8 cellular contexts compared by ENCODE assay signal in genomic region chr3:141192345-141192744, GRCh38. TPM values are rescaled to one million over a fixed set of nuclear protein-coding genes. Genes with fewer than 3 reads are reported as not detected.
DNase-seq lines count a peak whose midpoint lies in the region; ATAC-seq, FAIRE-seq and TF ChIP-seq lines count a peak whose summit lies in the region.

No MANE protein-coding gene starts in this region.

- H3K18ac ChIP-seq in H9 (ENCODE audit: insufficient read length, low read depth, low read length) = no peak overlapping the region

- H3K36me3 ChIP-seq in Peyer's patch = no peaks in the 10 kb centered on the region
- no peaks in the 10 kb centered on the region for H3K36me3 ChIP-seq in neural cell (ENCODE audit: insufficient read depth, low read length)
- H3K36me3 ChIP-seq in stomach = no peaks in the 10 kb centered on the region

- H3K9me3 ChIP-seq in H9 (ENCODE audit: control insufficient read depth, low read depth, low read length) (no peaks in the 10 kb centered on the region), Peyer's patch (no peaks in the 10 kb centered on the region), neural cell (ENCODE audit: low read length) (no peaks in the 10 kb centered on the region), stomach (no peaks in the 10 kb centered on the region)

- H3K36me3 Mint-ChIP-seq in H9 (ENCODE audit: insufficient read depth in 1 of 3, low read depth in 3 of 3) = no peaks in the 10 kb centered on the region
- no peaks in the 10 kb centered on the region for H3K36me3 Mint-ChIP-seq in activated T-cell treated with anti-CD3 and anti-CD28 coated beads, Interleukin-2, amount 50 U/mL, for 4 hours (ENCODE audit: insufficient read depth)

- TF ChIP-seq EP300 in neural cell (conservative IDR thresholded peaks at IDR 0.05; ENCODE audit: poor library complexity, severe bottlenecking) = peak; percentile 31
- TF ChIP-seq EP300 in stomach (IDR thresholded peaks at IDR 0.05) = no peak

- H3K14ac ChIP-seq in H9 (ENCODE audit: insufficient read depth, low read length) = no peak overlapping the region

- no peaks in the 10 kb centered on the region for H3F3A ChIP-seq in neural cell (ENCODE audit: insufficient read depth, low read length, poor library complexity, severe bottlenecking)

- H3K4me3 ChIP-seq in Peyer's patch (no peak overlapping the region), neural cell (ENCODE audit: low read length) (no peak overlapping the region), stomach (no peak overlapping the region)

- no peak overlapping the region for H3K56ac ChIP-seq in H9 (ENCODE audit: insufficient read length, low read depth, low read length)

- no peak overlapping the region for H4K5ac ChIP-seq in H9 (ENCODE audit: insufficient read length, low read depth, low read length)

- ATAC-seq in activated T-cell treated with anti-CD3 and anti-CD28 coated beads, Interleukin-2, amount 50 U/mL, for 4 hours = peak; percentile 100

- intact Hi-C loops in stomach (cut with DNase I; ENCODE audit: low total_unique reads) = loop anchor here (5.0 kb wide), 1 partner anchor 185 kb away; no protein-coding TSS in a partner anchor

- H3K4me1 ChIP-seq in H9 (ENCODE audit: insufficient read depth, low read length) = no peaks in the 10 kb centered on the region
- no peaks in the 10 kb centered on the region for H3K4me1 ChIP-seq in Peyer's patch
- peaks cover 0 to 10% (median 4%) of the 10 kb centered on the region in 4 donors for H3K4me1 ChIP-seq in stomach

- H3K79me1 ChIP-seq in H9 (ENCODE audit: insufficient read depth, low read depth, low read length, poor library complexity, severe bottlenecking) = no peaks in the 10 kb centered on the region

- no peaks in the 10 kb centered on the region for H3K27me3 ChIP-seq in H9 (ENCODE audit: insufficient read depth, low read length)
- H3K27me3 ChIP-seq in Peyer's patch = no peaks in the 10 kb centered on the region
- H3K27me3 ChIP-seq in neural cell (ENCODE audit: insufficient read depth, low read depth, low read length) = no peaks in the 10 kb centered on the region
- H3K27me3 ChIP-seq in stomach = peaks cover 0 to 21% (median 5%) of the 10 kb centered on the region in 3 donors

- H2BK12ac ChIP-seq in H9 (ENCODE audit: insufficient read length, low read depth, low read length) = no peak overlapping the region

- no peak overlapping the region for H2BK15ac ChIP-seq in H9 (ENCODE audit: low read depth, low read length)

- H3K27ac Mint-ChIP-seq in H9 = no peak overlapping the region; a peak in 1 of 7 replicates

- H3K23ac ChIP-seq in H9 (ENCODE audit: insufficient read length, low read depth, low read length) = no peak overlapping the region

- no peak overlapping the region for H3K4ac ChIP-seq in H9 (ENCODE audit: low read depth, low read length)

- no peak overlapping the region for H4K8ac ChIP-seq in H9 (replicated peaks; ENCODE audit: insufficient read length, low read depth, low read length)

- no peak overlapping the region for H2BK120ac ChIP-seq in H9 (ENCODE audit: low read depth, low read length, poor library complexity, severe bottlenecking)

- H3K27ac ChIP-seq in H9 (ENCODE audit: insufficient read length, low read depth, low read length) (no peak overlapping the region), Peyer's patch (no peak overlapping the region), neural cell (ENCODE audit: low read length) (no peak overlapping the region), stomach (no peak overlapping the region)

- H4K91ac ChIP-seq in H9 (ENCODE audit: insufficient read length, low read depth, low read length) = no peak overlapping the region

- 0 out of 4 replicates have a peak, but pooled peaks cover 0 to 2% of the 10 kb centered on the region in 2 experiments for H3K4me1 Mint-ChIP-seq in H9
- H3K4me1 Mint-ChIP-seq in activated T-cell treated with anti-CD3 and anti-CD28 coated beads, Interleukin-2, amount 50 U/mL, for 4 hours (ENCODE audit: low read depth) = peaks cover 7% of the 10 kb centered on the region

- no peak overlapping the region for H2BK5ac ChIP-seq in H9 (ENCODE audit: insufficient read length, low read length)

- H2BK20ac ChIP-seq in H9 (ENCODE audit: low read depth, low read length, poor library complexity, severe bottlenecking) = no peak overlapping the region

- DNase-seq in H9 (peak; percentile 97), LoVo (ENCODE audit: low spot score) (peak; percentile 86), Peyer's patch (peak; percentile 96 to 99 (median 97)), fibroblast of gingiva (ENCODE audit: low read depth) (peak; percentile 90), stomach (peak; percentile 99)
- peak; percentile 98 for DNase-seq in activated T-cell treated with anti-CD3 and anti-CD28 coated beads, Interleukin-2, amount 50 U/mL, for 4 hours

- peaks cover 0 to 2% of the 10 kb centered on the region in 2 experiments; a peak in 1 of 5 replicates for H3K9me3 Mint-ChIP-seq in H9
- H3K9me3 Mint-ChIP-seq in activated T-cell treated with anti-CD3 and anti-CD28 coated beads, Interleukin-2, amount 50 U/mL, for 4 hours = peaks cover 5% of the 10 kb centered on the region

- H3K9me2 ChIP-seq in neural cell (ENCODE audit: insufficient read depth, low read length) = no peaks in the 10 kb centered on the region

- H4K20me1 ChIP-seq in H9 (ENCODE audit: control insufficient read depth, insufficient read depth, insufficient read length) (no peaks in the 10 kb centered on the region), neural cell (ENCODE audit: insufficient read depth) (no peaks in the 10 kb centered on the region)

- peak; percentile 100 for TF ChIP-seq CTCF in H9 (conservative IDR thresholded peaks at IDR 0.05)
- TF ChIP-seq CTCF in Peyer's patch (IDR thresholded peaks at IDR 0.05) = peak; percentile 91 to 99 (median 99)
- peak; percentile 99 for TF ChIP-seq CTCF in neural cell (IDR thresholded peaks at IDR 0.05; ENCODE audit: poor library complexity, severe bottlenecking)
- TF ChIP-seq CTCF in stomach (IDR thresholded peaks at IDR 0.05) = peak in 6 of 7 experiments; percentile 41 to 99 (median 98)

- no peaks in the 10 kb centered on the region for H3K23me2 ChIP-seq in H9 (ENCODE audit: insufficient read length, low read depth, low read length, poor library complexity, severe bottlenecking)

- H2AFZ ChIP-seq in H9 (ENCODE audit: low read length) (no peak overlapping the region), neural cell (ENCODE audit: low read depth, low read length) (no peak overlapping the region)

- no peak overlapping the region for H3K9ac ChIP-seq in H9 (ENCODE audit: extremely low read depth, insufficient read length, low read length)
- no peak overlapping the region for H3K9ac ChIP-seq in neural cell (ENCODE audit: low read length)

- H3K4me2 ChIP-seq in H9 (ENCODE audit: insufficient read depth, insufficient read length, low read length) = no peak overlapping the region
- H3K4me2 ChIP-seq in neural cell (ENCODE audit: low read length) = no peak overlapping the region

- FAIRE-seq in G401.6 (lab: Jason Lieb, UNC) = peak; percentile 95

- peaks cover 9% of the 10 kb centered on the region for H3K27me3 Mint-ChIP-seq in H9 (ENCODE audit: low read depth)
- H3K27me3 Mint-ChIP-seq in activated T-cell treated with anti-CD3 and anti-CD28 coated beads, Interleukin-2, amount 50 U/mL, for 4 hours (ENCODE audit: low read depth) = peaks cover 24% of the 10 kb centered on the region

- WGBS in H9 (ENCODE audit: extremely low coverage, insufficient read length, low lambda C conversion rate) = no CpG with 5 or more reads among the region's 11 CpGs
- WGBS in stomach, 5 donors = 8 to 10% (median 9%) methylated on average over 11 of the region's 11 CpGs

- H3T11ph ChIP-seq in H9 (ENCODE audit: low read length) = no peak overlapping the region

- no peak overlapping the region for H2AK5ac ChIP-seq in H9 (ENCODE audit: insufficient read length, low read length)

- TF ChIP-seq POLR2A in Peyer's patch (IDR thresholded peaks at IDR 0.05) (no peak), stomach (IDR thresholded peaks at IDR 0.05) (no peak)

- no peak overlapping the region for H3K4me3 Mint-ChIP-seq in H9
- H3K4me3 Mint-ChIP-seq in activated T-cell treated with anti-CD3 and anti-CD28 coated beads, Interleukin-2, amount 50 U/mL, for 4 hours = no peak overlapping the region

- H3K79me2 ChIP-seq in H9 (ENCODE audit: insufficient read depth, low read length) (no peaks in the 10 kb centered on the region), neural cell (replicated peaks; ENCODE audit: insufficient read depth, low read length) (no peaks in the 10 kb centered on the region)

- TF ChIP-seq RAD21 in neural cell (conservative IDR thresholded peaks at IDR 0.05) = peak; percentile 99

TF ChIP-seq in neural cell, 6 proteins besides CTCF, POLR2A, EP300 and RAD21 (continues in another document):
- TF ChIP-seq REST (IDR thresholded peaks at IDR 0.05; ENCODE audit: borderline replicate concordance) (no peak), POLR2AphosphoS5 (IDR thresholded peaks at IDR 0.05) (no peak), TAF1 (IDR thresholded peaks at IDR 0.05; ENCODE audit: low read depth) (no peak)

RNA-seq across cellular contexts. Expression of gene PXYLP1, which starts 39.3 kb away (rescaled TPM):
- 17.9 and 19.8 TPM in 2 replicates for total RNA-seq in H9 (2021)
- 10 to 100 TPM in 3 of 4 donors, 1 to 10 TPM in 1; 8.6 to 34.0 (median 19.8) TPM for total RNA-seq in Peyer's patch
- 1 to 10 TPM; 3.4 to 6.8 (median 6.0) TPM for total RNA-seq in activated T-cell treated with anti-CD3 and anti-CD28 coated beads, Interleukin-2, amount 50 U/mL, for 4 hours
- polyA plus RNA-seq in neural cell = 93.9 and 109 TPM in 2 replicates
- 91.5 and 113 TPM in 2 replicates for polyA minus RNA-seq in neural cell
- total RNA-seq in stomach = 10 to 100 TPM in 2 of 5 donors, 1 to 10 TPM in 2, under 1 TPM in 1; 0.58 to 24.8 (median 5.3) TPM
- polyA plus RNA-seq in stomach = 1 to 10 TPM; 1.7 to 3.1 (median 2.6) TPM
